ENCODE assay signal across 18 cellular contexts in genomic region chr22:33354928-33355327, GRCh38.
DNase-seq lines count a peak whose midpoint lies in the region; ATAC-seq and TF ChIP-seq lines count a peak whose summit lies in the region.
"Had no signal": no experiment of that assay in that cellular context is flagged by ENCODE, and none has a peak within 500 bp of the region (broad histone marks: within the 10 kb centered on the region; RNA-seq: fewer than 3 reads in every experiment).

No MANE protein-coding gene starts in this region.

- H4K20me1 ChIP-seq in GM23248 (ENCODE audit: insufficient read depth) = no peaks in the 10 kb centered on the region

- H3K27me3 ChIP-seq in GM23248 (replicated peaks; ENCODE audit: insufficient read depth) = no peaks in the 10 kb centered on the region

- H3F3A ChIP-seq in GM23248 (ENCODE audit: insufficient read depth) = no peaks in the 10 kb centered on the region

- TF ChIP-seq CTCF in fibroblast of the aortic adventitia (IDR thresholded peaks at IDR 0.05; ENCODE audit: insufficient read depth, low read length) (no peak), GM13977 (IDR thresholded peaks at IDR 0.05; ENCODE audit: extremely low read depth, insufficient read depth, missing control alignments) (no peak)

- H3K36me3 ChIP-seq in GM23248 (ENCODE audit: low read depth) = no peaks in the 10 kb centered on the region
- H3K36me3 ChIP-seq: SJSA1 had no signal

- H3K9ac ChIP-seq in GM23248 = no peak overlapping the region

- H3K4me3 ChIP-seq in GM23248 (no peak overlapping the region), fibroblast of the aortic adventitia (ENCODE audit: low read depth, low read length) (no peak overlapping the region)
- H3K4me3 ChIP-seq: A549, K562, SJSA1 had no signal

- no peaks in the 10 kb centered on the region for H3K79me2 ChIP-seq in GM23248 (ENCODE audit: insufficient read depth)

- WGBS in GM23248 (ENCODE audit: low coverage in 1 of 2, low lambda C conversion rate in 2 of 2, missing lambda C conversion rate in 2 of 2), 2 experiments = 85 to 95% methylated on average over 1 of the region's 1 CpG

- H3K4me1 ChIP-seq in GM23248 (ENCODE audit: insufficient read depth) = peaks cover 11% of the 10 kb centered on the region

- no peaks in the 10 kb centered on the region for H3K9me2 ChIP-seq in GM23248 (ENCODE audit: insufficient read depth)

- in situ Hi-C loops in GM23248 (cut with MboI) (no loop called here), GM13977 (cut with MboI; ENCODE audit: low pct_unique_long_range_greater_than_20kb, low sequenced_read_pairs, unreplicated experiment) (no loop called here)

- no peak overlapping the region for H3K27ac ChIP-seq in GM23248
- H3K27ac ChIP-seq: A549, SJSA1 had no signal

- no peak overlapping the region for H3K4me2 ChIP-seq in GM23248 (ENCODE audit: unreplicated experiment)
- H3K4me2 ChIP-seq: A549 had no signal

- no peak for ATAC-seq in GM18517 (IDR thresholded peaks at IDR 0.05; ENCODE audit: unreplicated experiment)
- ATAC-seq: A549, K562 had no signal

- no peak overlapping the region for H2AFZ ChIP-seq in GM23248

- DNase-seq in AG08395 (ENCODE audit: low spot score) (peak; percentile 21), GM23248 (peak; percentile 9), fibroblast of the aortic adventitia (ENCODE audit: low read depth) (peak; percentile 44), kidney glomerular epithelial cell (lab: John Stamatoyannopoulos, UW) (peak; percentile 38), GM13977 (ENCODE audit: low spot score) (no peak), SHP77 (lab: John Stamatoyannopoulos, UW) (no peak)
- DNase-seq in effector CD8-positive, alpha-beta T cell (lab: John Stamatoyannopoulos, UW) = no peak
- DNase-seq: COR-L47; HCEC 1CT; NCI-H1436; NCI-H2029; NCI-H2171; NCI-H446 treated with DMSO at 0.1 percent for 48 hours; NK-92 treated with Interleukin-12 subunit alpha and Interleukin-12 subunit beta, amount 100 ng/mL, for 24 hours had no signal

- no peaks in the 10 kb centered on the region for H3K9me3 ChIP-seq in GM23248 (ENCODE audit: low read depth)
- H3K9me3 ChIP-seq: A549, SJSA1 had no signal

Comparison
In these comparisons a context has a peak if more than half of its experiments do, and no peak if none do; other contexts are left out.
1. DNase-seq: peak in AG08395 (single experiment), GM23248 (single experiment), fibroblast of the aortic adventitia (single experiment) and kidney glomerular epithelial cell (single experiment); none in GM13977 (single experiment), effector CD8-positive, alpha-beta T cell (single experiment) and SHP77 (0 of 2).